15 cellular contexts compared by ENCODE assay signal in the genomic region with DNA sequence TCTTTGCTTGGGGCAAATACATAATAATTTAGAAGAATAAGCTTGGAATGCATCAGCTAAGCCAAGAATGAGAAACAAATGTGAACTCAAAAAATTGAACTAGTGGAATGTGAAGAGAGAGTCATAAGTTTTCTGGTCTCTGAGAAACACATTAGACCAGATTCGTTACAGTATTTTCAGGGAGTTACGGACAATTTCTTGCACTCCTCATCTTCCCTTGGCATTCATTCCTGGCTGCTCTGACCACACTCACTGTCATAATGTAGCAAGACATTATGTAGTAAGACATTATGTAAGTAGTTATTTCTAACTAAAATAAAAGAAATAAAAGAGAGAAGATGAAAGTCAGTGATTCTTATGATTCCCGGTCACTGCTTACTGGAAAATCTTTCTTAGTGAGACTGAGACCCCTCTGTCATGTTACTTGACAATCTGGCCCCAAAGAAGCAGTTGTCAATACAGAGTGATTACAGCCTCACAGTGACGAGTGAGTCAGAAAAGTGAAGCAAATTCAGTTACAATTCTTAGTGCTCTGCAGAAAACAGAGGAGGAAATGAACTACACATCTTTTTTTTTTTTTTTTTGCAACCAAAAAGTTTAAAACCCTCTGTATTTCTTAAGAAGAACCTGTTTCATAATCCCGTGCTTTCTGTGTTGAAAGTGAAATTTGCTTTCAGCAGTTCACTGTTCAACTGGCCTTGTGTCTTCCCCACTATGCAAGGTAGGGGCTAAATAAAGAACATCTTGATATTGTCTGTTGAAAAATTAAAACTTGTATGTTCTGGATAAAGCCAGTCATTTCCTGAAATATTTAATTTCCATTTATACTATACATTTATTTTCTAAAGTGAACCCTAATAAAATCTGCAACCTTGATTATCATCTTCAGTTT. TPM values are rescaled to one million over a fixed set of nuclear protein-coding genes. Genes with fewer than 3 reads are reported as not detected.
DNase-seq lines count a peak whose midpoint lies in the region; ATAC-seq lines count a peak whose summit lies in the region.
"Had no signal": no experiment of that assay in that cellular context is flagged by ENCODE, and none has a peak within 500 bp of the region (broad histone marks: within the 10 kb centered on the region; RNA-seq: fewer than 3 reads in every experiment).

No MANE protein-coding gene starts in this region.

- ATAC-seq in sciatic nerve, result peak; percentile 46
- ATAC-seq in HG02571 (IDR thresholded peaks at IDR 0.05; ENCODE audit: unreplicated experiment), result no peak
- ATAC-seq: foreskin keratinocyte; PC-3; stimulated activated naive CD8-positive, alpha-beta T cell treated with anti-CD3 and anti-CD28 coated beads, Interleukin-15, amount 100 ng/mL, for 72 hours had no signal

- DNase-seq in GM03348 (ENCODE audit: low spot score), result peak; percentile 63
- peak; percentile 80 for DNase-seq in NOMO-1 treated with DMSO at 0.1 percent for 48 hours (lab: John Stamatoyannopoulos, UW; ENCODE audit: unreplicated experiment)
- DNase-seq in fibroblast of gingiva (ENCODE audit: low read depth), result peak; percentile 80
- DNase-seq in sciatic nerve (ENCODE audit: low spot score), result no peak
- DNase-seq in NCI-H2196 (lab: John Stamatoyannopoulos, UW; ENCODE audit: unreplicated experiment), result no peak
- DNase-seq in hippocampal formation (lab: John Stamatoyannopoulos, UW), result no peak
- DNase-seq in amygdala (lab: John Stamatoyannopoulos, UW), result no peak
- DNase-seq: activated CD4-positive, alpha-beta T cell treated with anti-CD3 and anti-CD28 coated beads, Interleukin-2, amount 10 ng/mL, durations not matched to agents 7 days and 5 days; CD4-positive, alpha-beta memory T cell; dermis blood vessel endothelial cell; foreskin keratinocyte; PC-3; stimulated activated naive CD8-positive, alpha-beta T cell treated with anti-CD3 and anti-CD28 coated beads, Interleukin-15, amount 100 ng/mL, for 72 hours had no signal

- intact Hi-C loops in sciatic nerve (cut with DNase I), result no loop called here

RNA-seq across cellular contexts. Expression of a gene that starts 1.7 kb away (rescaled TPM):
- 9.3 TPM for total RNA-seq in sciatic nerve
- total RNA-seq: activated CD4-positive, alpha-beta T cell treated with anti-CD3 and anti-CD28 coated beads, Interleukin-2, amount 10 ng/mL, durations not matched to agents 7 days and 5 days; H1; PC-3 had no signal

Comparison
In these comparisons a context has a peak if more than half of its experiments do, and no peak if none do; other contexts are left out.
1. DNase-seq: peak in GM03348 (single experiment), NOMO-1 treated with DMSO at 0.1 percent for 48 hours (single experiment) and fibroblast of gingiva (single experiment); none in sciatic nerve (single experiment), NCI-H2196 (single experiment), hippocampal formation (0 of 2) and amygdala (0 of 56).